1 cellular context compared by ENCODE assay signal in genomic region chr17:72008236-72008874, GRCh38.
TF ChIP-seq lines count a peak whose summit lies in the region.

No MANE protein-coding gene starts in this region.

TF ChIP-seq in A549, 52 proteins besides CTCF, POLR2A, EP300 and RAD21 (continued from another document):
- TF ChIP-seq ZSCAN20 (CRISPR knock-in tag; IDR thresholded peaks at IDR 0.05) (no peak), PHF8 (IDR thresholded peaks at IDR 0.05; ENCODE audit: borderline replicate concordance, low read depth) (no peak), CHD2 (IDR thresholded peaks at IDR 0.05; ENCODE audit: low read length, partially characterized antibody) (no peak), JUN (IDR thresholded peaks at IDR 0.05) (no peak), RFX5 (IDR thresholded peaks at IDR 0.05) (no peak)
